Comparison of ENCODE assay signal across 2 cellular contexts in the genomic region with DNA sequence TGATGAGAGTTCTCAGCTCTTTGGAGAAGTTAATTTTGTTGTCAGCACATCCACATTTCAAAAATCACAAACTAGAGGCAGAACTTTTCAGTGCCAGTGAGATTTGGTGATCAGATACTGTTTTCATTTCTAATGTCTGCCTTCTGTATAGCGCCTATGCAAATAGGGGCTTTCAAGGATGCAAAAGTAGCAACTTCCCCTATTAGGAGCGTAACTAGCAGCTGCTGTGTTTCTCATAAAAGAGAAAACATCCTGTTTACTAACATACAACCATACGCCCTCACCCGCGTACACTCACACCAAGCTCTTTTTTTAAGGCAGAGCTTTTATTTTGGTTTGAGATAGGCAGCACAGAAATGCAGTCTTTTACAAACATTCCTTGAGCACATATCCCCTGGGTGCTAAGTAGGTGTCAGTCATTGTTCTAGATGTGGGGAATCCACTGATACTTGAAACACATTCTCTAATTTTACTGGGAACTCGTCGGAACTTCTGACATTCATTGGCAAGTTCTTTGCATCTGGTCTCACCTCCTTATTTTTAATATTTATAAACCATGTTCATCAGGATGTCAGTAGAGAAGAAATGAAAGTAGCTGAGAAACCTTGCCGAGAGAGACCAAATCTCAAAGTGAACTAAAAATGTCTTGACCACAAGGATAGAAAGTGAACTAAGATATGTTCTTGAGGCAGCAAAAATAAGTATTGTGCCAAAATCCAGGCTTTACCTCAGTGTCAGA.
TF ChIP-seq lines count a peak whose summit lies in the region.

No MANE protein-coding gene starts in this region.

TF ChIP-seq in SK-N-SH, 30 proteins besides CTCF, POLR2A, EP300 and RAD21 (continued from another document):
- TF ChIP-seq ZBTB33 (IDR thresholded peaks at IDR 0.05; ENCODE audit: borderline replicate concordance, low read depth) (no peak), PBX3 (IDR thresholded peaks at IDR 0.05) (no peak), RCOR1 (IDR thresholded peaks at IDR 0.05; ENCODE audit: low read length) (no peak), MEF2A (IDR thresholded peaks at IDR 0.05; ENCODE audit: borderline replicate concordance, low read depth) (no peak), FOXJ3 (CRISPR knock-in tag; IDR thresholded peaks at IDR 0.05) (no peak), EZH2phosphoT487 (IDR thresholded peaks at IDR 0.05; ENCODE audit: borderline replicate concordance, low read depth) (no peak), TEAD4 (IDR thresholded peaks at IDR 0.05; ENCODE audit: borderline replicate concordance, insufficient read depth) (no peak), POLR2AphosphoS5 (IDR thresholded peaks at IDR 0.05; ENCODE audit: low read depth, low read length) (no peak)
- TF ChIP-seq, protein P1, sequence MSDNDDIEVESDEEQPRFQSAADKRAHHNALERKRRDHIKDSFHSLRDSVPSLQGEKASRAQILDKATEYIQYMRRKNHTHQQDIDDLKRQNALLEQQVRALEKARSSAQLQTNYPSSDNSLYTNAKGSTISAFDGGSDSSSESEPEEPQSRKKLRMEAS (IDR thresholded peaks at IDR 0.05; ENCODE audit: low read depth): no peak
TF ChIP-seq in SK-N-SH: peak in this region for 0.

TF ChIP-seq in SK-N-SH treated with all-trans-retinoic acid at 6 μM for 48 hours, 23 proteins besides CTCF, POLR2A, EP300 and RAD21 (continued from another document):
- TF ChIP-seq, protein P2, sequence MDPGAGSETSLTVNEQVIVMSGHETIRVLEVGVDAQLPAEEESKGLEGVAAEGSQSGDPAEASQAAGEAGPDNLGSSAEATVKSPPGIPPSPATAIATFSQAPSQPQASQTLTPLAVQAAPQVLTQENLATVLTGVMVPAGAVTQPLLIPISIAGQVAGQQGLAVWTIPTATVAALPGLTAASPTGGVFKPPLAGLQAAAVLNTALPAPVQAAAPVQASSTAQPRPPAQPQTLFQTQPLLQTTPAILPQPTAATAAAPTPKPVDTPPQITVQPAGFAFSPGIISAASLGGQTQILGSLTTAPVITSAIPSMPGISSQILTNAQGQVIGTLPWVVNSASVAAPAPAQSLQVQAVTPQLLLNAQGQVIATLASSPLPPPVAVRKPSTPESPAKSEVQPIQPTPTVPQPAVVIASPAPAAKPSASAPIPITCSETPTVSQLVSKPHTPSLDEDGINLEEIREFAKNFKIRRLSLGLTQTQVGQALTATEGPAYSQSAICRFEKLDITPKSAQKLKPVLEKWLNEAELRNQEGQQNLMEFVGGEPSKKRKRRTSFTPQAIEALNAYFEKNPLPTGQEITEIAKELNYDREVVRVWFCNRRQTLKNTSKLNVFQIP (CRISPR knock-in tag; IDR thresholded peaks at IDR 0.05; ENCODE audit: borderline replicate concordance, low read depth): no peak
- TF ChIP-seq SNAI2 (CRISPR knock-in tag; IDR thresholded peaks at IDR 0.05): no peak
- no peak for TF ChIP-seq ISL1 (CRISPR knock-in tag; IDR thresholded peaks at IDR 0.05)
- TF ChIP-seq TCF4 (CRISPR knock-in tag; IDR thresholded peaks at IDR 0.05; ENCODE audit: borderline replicate concordance): no peak
- no peak for TF ChIP-seq ZNF8 (CRISPR knock-in tag; IDR thresholded peaks at IDR 0.05)
- TF ChIP-seq, protein P3, sequence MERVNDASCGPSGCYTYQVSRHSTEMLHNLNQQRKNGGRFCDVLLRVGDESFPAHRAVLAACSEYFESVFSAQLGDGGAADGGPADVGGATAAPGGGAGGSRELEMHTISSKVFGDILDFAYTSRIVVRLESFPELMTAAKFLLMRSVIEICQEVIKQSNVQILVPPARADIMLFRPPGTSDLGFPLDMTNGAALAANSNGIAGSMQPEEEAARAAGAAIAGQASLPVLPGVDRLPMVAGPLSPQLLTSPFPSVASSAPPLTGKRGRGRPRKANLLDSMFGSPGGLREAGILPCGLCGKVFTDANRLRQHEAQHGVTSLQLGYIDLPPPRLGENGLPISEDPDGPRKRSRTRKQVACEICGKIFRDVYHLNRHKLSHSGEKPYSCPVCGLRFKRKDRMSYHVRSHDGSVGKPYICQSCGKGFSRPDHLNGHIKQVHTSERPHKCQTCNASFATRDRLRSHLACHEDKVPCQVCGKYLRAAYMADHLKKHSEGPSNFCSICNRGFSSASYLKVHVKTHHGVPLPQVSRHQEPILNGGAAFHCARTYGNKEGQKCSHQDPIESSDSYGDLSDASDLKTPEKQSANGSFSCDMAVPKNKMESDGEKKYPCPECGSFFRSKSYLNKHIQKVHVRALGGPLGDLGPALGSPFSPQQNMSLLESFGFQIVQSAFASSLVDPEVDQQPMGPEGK (CRISPR knock-in tag; IDR thresholded peaks at IDR 0.05; ENCODE audit: borderline replicate concordance): no peak
TF ChIP-seq in SK-N-SH treated with all-trans-retinoic acid at 6 μM for 48 hours: peak in this region for 0.
